ENCODE assay signal across 7 cellular contexts in genomic region chr18:57353940-57354461, GRCh38. TPM values are rescaled to one million over a fixed set of nuclear protein-coding genes. Genes with fewer than 3 reads are reported as not detected.
DNase-seq lines count a peak whose midpoint lies in the region; ATAC-seq, FAIRE-seq and TF ChIP-seq lines count a peak whose summit lies in the region.

No MANE protein-coding gene starts in this region.

- peaks cover 4% of the 10 kb centered on the region for H3K9me3 Mint-ChIP-seq in nephron progenitor cell

- H3K4me1 Mint-ChIP-seq in nephron progenitor cell: peaks cover 23% of the 10 kb centered on the region

- H3K27me3 Mint-ChIP-seq in nephron progenitor cell (ENCODE audit: low read depth, poor library complexity): peaks cover 50% of the 10 kb centered on the region

- TF ChIP-seq CTCF in nephron progenitor cell (IDR thresholded peaks at IDR 0.05): no peak

- FAIRE-seq in GM18507 (lab: Jason Lieb, UNC): no peak

- H3K4me3 Mint-ChIP-seq in nephron progenitor cell: peak overlapping the region; percentile 92

- H3K36me3 Mint-ChIP-seq in nephron progenitor cell (ENCODE audit: low read depth): no peaks in the 10 kb centered on the region

- DNase-seq in GM18507 (ENCODE audit: extremely low spot score, insufficient read length, low read depth) (peak; percentile 12), NCI-H526 treated with DMSO at 0.1 percent for 48 hours (lab: John Stamatoyannopoulos, UW) (peak; percentile 40), nephron progenitor cell (peak; percentile 93), GDM1 (lab: John Stamatoyannopoulos, UW) (no peak)
- DNase-seq in activated effector memory CD4-positive, alpha-beta T cell treated with Interleukin-2 at 50 U/mL for 16 hours: no peak

- peak; percentile 31 for ATAC-seq in esophagus mucosa
- no peak for ATAC-seq in GM21786 (IDR thresholded peaks at IDR 0.05; ENCODE audit: unreplicated experiment)

- no peak overlapping the region for H3K27ac Mint-ChIP-seq in nephron progenitor cell

RNA-seq across cellular contexts. Expression of gene ST8SIA3, which starts 1.6 kb away (rescaled TPM):
- total RNA-seq in esophagus mucosa: not detected

Comparison
In these comparisons a context has a peak if more than half of its experiments do, and no peak if none do; other contexts are left out.
1. DNase-seq: peak in GM18507 (single experiment), NCI-H526 treated with DMSO at 0.1 percent for 48 hours (single experiment) and nephron progenitor cell (single experiment); none in GDM1 (single experiment) and activated effector memory CD4-positive, alpha-beta T cell treated with Interleukin-2 at 50 U/mL for 16 hours (single experiment).